8 cellular contexts compared by ENCODE assay signal in genomic region chr10:3239066-3239919, GRCh38.
DNase-seq lines count a peak whose midpoint lies in the region; ATAC-seq lines count a peak whose summit lies in the region.

No MANE protein-coding gene starts in this region.

- H3K4me1 ChIP-seq in mesenchymal stem cell (ENCODE audit: control insufficient read depth, insufficient read depth, low read depth, low read length), result peaks cover 13% of the 10 kb centered on the region

- peak overlapping the region; percentile 30 to 85 for H2BK12ac ChIP-seq in mesenchymal stem cell (ENCODE audit: low read length in 2 of 2)

- peak overlapping the region; percentile 40 for H3K4me2 ChIP-seq in mesenchymal stem cell (ENCODE audit: low read length, poor library complexity, severe bottlenecking)

- peaks cover 0 to 10% of the 10 kb centered on the region in 2 experiments for H3K27me3 ChIP-seq in mesenchymal stem cell (ENCODE audit: control insufficient read depth in 1 of 2, insufficient read depth in 1 of 2, low read length in 2 of 2)

- no peak overlapping the region for H3K27ac ChIP-seq in mesenchymal stem cell (ENCODE audit: low read length, poor library complexity, severe bottlenecking)

- no peak overlapping the region for H2AFZ ChIP-seq in mesenchymal stem cell (ENCODE audit: low read depth, low read length)

- no peak overlapping the region for H2BK5ac ChIP-seq in mesenchymal stem cell (ENCODE audit: low read depth, low read length, poor library complexity, severe bottlenecking)

- H3K4ac ChIP-seq in mesenchymal stem cell (ENCODE audit: low read depth in 1 of 2, low read length in 2 of 2), result peak overlapping the region in 1 of 2 experiments; percentile 18

- WGBS in mesenchymal stem cell, result 46% methylated on average over 30 of the region's 35 CpGs

- peak overlapping the region; percentile 16 for H2AK5ac ChIP-seq in mesenchymal stem cell (ENCODE audit: low read length, severe bottlenecking)

- H3K4me3 ChIP-seq in mesenchymal stem cell (ENCODE audit: insufficient read depth in 1 of 2, low read depth in 1 of 2, low read length in 2 of 2), result peak overlapping the region in 1 of 2 experiments; percentile 38

- peak; percentile 87 for DNase-seq in DMS53 (lab: John Stamatoyannopoulos, UW)
- peak; percentile 78 for DNase-seq in NCI-H146 (lab: John Stamatoyannopoulos, UW)
- DNase-seq in activated CD4-positive, alpha-beta T cell treated with anti-CD3 and anti-CD28 coated beads, Interleukin-2, amount 50 U/mL, for 48 hours, result peak; percentile 80 to 84
- DNase-seq in effector CD8-positive, alpha-beta T cell (lab: John Stamatoyannopoulos, UW), result peak; percentile 40
- DNase-seq in mesenchymal stem cell, result peak; percentile 54
- peak; percentile 51 to 59 for DNase-seq in stimulated activated CD8-positive, alpha-beta memory T cell treated with anti-CD3 and anti-CD28 coated beads, Interleukin-2, amount 100 ng/mL, for 48 hours (ENCODE audit: low read depth in 2 of 2)
- DNase-seq in dedifferentiated amniotic fluid mesenchymal stem cell (ENCODE audit: extremely low spot score), result no peak

- peaks cover 2% of the 10 kb centered on the region for H3K79me1 ChIP-seq in mesenchymal stem cell (replicated peaks; ENCODE audit: low read length, poor library complexity, severe bottlenecking)

- peak overlapping the region in 1 of 2 experiments; percentile 41 for H3K14ac ChIP-seq in mesenchymal stem cell (ENCODE audit: low read length in 2 of 2)

- no peak overlapping the region for H3K23ac ChIP-seq in mesenchymal stem cell (ENCODE audit: low read length in 2 of 2)

- H4K8ac ChIP-seq in mesenchymal stem cell (ENCODE audit: low read length), result no peak overlapping the region

- H2BK15ac ChIP-seq in mesenchymal stem cell (ENCODE audit: low read depth, poor library complexity, severe bottlenecking), result no peak overlapping the region

- H3K18ac ChIP-seq in mesenchymal stem cell (ENCODE audit: low read depth in 1 of 2, low read length in 2 of 2), result peak overlapping the region in 1 of 2 experiments; percentile 59

- H3K9ac ChIP-seq in mesenchymal stem cell (ENCODE audit: low read length), result peak overlapping the region; percentile 38

- no peak overlapping the region for H2BK120ac ChIP-seq in mesenchymal stem cell (ENCODE audit: low read depth, low read length)

- H4K91ac ChIP-seq in mesenchymal stem cell (ENCODE audit: low read length), result no peak overlapping the region

- no peaks in the 10 kb centered on the region for H3K36me3 ChIP-seq in mesenchymal stem cell (ENCODE audit: control insufficient read depth in 1 of 2, insufficient read depth in 2 of 2, low read depth in 1 of 2, low read length in 2 of 2)

- H3K9me3 ChIP-seq in mesenchymal stem cell (ENCODE audit: control insufficient read depth, low read length), result no peaks in the 10 kb centered on the region

- peak; percentile 62 for ATAC-seq in GM21576 (IDR thresholded peaks at IDR 0.05; ENCODE audit: unreplicated experiment)
